ENCODE assay signal across 15 cellular contexts in genomic region chr4:5341151-5341925, GRCh38.
"Had no signal": no experiment of that assay in that cellular context is flagged by ENCODE, and none has a peak within 500 bp of the region (broad histone marks: within the 10 kb centered on the region; RNA-seq: fewer than 3 reads in every experiment).

No MANE protein-coding gene starts in this region.

- H3K4me1 Mint-ChIP-seq: activated naive CD8-positive, alpha-beta T cell treated with anti-CD3 and anti-CD28 coated beads for 36 hours; stimulated activated memory B cell treated with anti-CD40 and anti-IgM and Interleukin-4, amounts not matched to agents 10 μg/mL and 1 μg/mL and 100 μg/mL, for 72 hours had no signal

- H3K9me3 Mint-ChIP-seq: activated B cell treated with CpG ODN at 0.5 μM for 24 hours had no signal

- H3K4me3 Mint-ChIP-seq: activated B cell treated with CpG ODN at 0.5 μM for 24 hours; activated CD4-positive, alpha-beta memory T cell treated with anti-CD3 and anti-CD28 coated beads for 36 hours; activated naive CD8-positive, alpha-beta T cell treated with anti-CD3 and anti-CD28 coated beads for 36 hours; stimulated activated memory B cell treated with anti-CD40 and anti-IgM and Interleukin-4, amounts not matched to agents 10 μg/mL and 1 μg/mL and 100 μg/mL, for 72 hours had no signal

- H3K36me3 ChIP-seq: spleen, thyroid gland had no signal

- H3K4me1 ChIP-seq: body of pancreas, spleen, thyroid gland had no signal

- H3K27me3 ChIP-seq: body of pancreas, spleen, thyroid gland had no signal

- H3K27ac Mint-ChIP-seq: activated B cell treated with CpG ODN at 0.5 μM for 24 hours; activated CD4-positive, alpha-beta memory T cell treated with anti-CD3 and anti-CD28 coated beads for 36 hours; activated naive CD8-positive, alpha-beta T cell treated with anti-CD3 and anti-CD28 coated beads for 36 hours; stimulated activated memory B cell treated with anti-CD40 and anti-IgM and Interleukin-4, amounts not matched to agents 10 μg/mL and 1 μg/mL and 100 μg/mL, for 72 hours had no signal

- H3K9me3 ChIP-seq: body of pancreas, thyroid gland had no signal

- DNase-seq: activated B cell treated with CpG ODN at 0.5 μM for 24 hours; activated CD4-positive, alpha-beta memory T cell treated with anti-CD3 and anti-CD28 coated beads for 36 hours; activated CD4-positive, alpha-beta T cell treated with anti-CD3 and anti-CD28 coated beads for 4 hours; activated naive CD4-positive, alpha-beta T cell; activated naive CD8-positive, alpha-beta T cell treated with anti-CD3 and anti-CD28 coated beads for 36 hours; amygdala; body of pancreas; dorsolateral prefrontal cortex; mammary epithelial cell; retina; spleen; stimulated activated CD4-positive, alpha-beta T cell treated with anti-CD3 and anti-CD28 coated beads, Interleukin-4, amount 100 ng/mL, for 4 hours; T-helper 9 cell; thyroid gland had no signal

- H3K36me3 Mint-ChIP-seq: activated CD4-positive, alpha-beta memory T cell treated with anti-CD3 and anti-CD28 coated beads for 36 hours; activated naive CD8-positive, alpha-beta T cell treated with anti-CD3 and anti-CD28 coated beads for 36 hours; stimulated activated memory B cell treated with anti-CD40 and anti-IgM and Interleukin-4, amounts not matched to agents 10 μg/mL and 1 μg/mL and 100 μg/mL, for 72 hours had no signal

- H3K4me3 ChIP-seq: body of pancreas, dorsolateral prefrontal cortex, spleen, thyroid gland had no signal

- H3K27me3 Mint-ChIP-seq: activated B cell treated with CpG ODN at 0.5 μM for 24 hours; activated CD4-positive, alpha-beta memory T cell treated with anti-CD3 and anti-CD28 coated beads for 36 hours; stimulated activated memory B cell treated with anti-CD40 and anti-IgM and Interleukin-4, amounts not matched to agents 10 μg/mL and 1 μg/mL and 100 μg/mL, for 72 hours had no signal

- ATAC-seq: body of pancreas; stimulated activated memory B cell treated with anti-CD40 and anti-IgM and Interleukin-4, amounts not matched to agents 10 μg/mL and 1 μg/mL and 100 μg/mL, for 72 hours had no signal
